In genomic region chr21:29674343-29674742, GRCh38 we compare ENCODE assay signal across 19 cellular contexts.
DNase-seq lines count a peak whose midpoint lies in the region; ATAC-seq and TF ChIP-seq lines count a peak whose summit lies in the region.
"Had no signal": no experiment of that assay in that cellular context is flagged by ENCODE, and none has a peak within 500 bp of the region (broad histone marks: within the 10 kb centered on the region; RNA-seq: fewer than 3 reads in every experiment).

No MANE protein-coding gene starts in this region.

- no peaks in the 10 kb centered on the region for H3K27me3 ChIP-seq in A673 (replicated peaks; ENCODE audit: insufficient read depth, low read depth, low read length, poor library complexity)
- H3K27me3 ChIP-seq in BLaER1 treated with 17β-estradiol and CSF1 and Interleukin-3, amounts not matched to agents 10 nM and 100 nM = no peaks in the 10 kb centered on the region
- H3K27me3 ChIP-seq in mesendoderm (ENCODE audit: insufficient read depth, low read length, poor library complexity) = no peaks in the 10 kb centered on the region

- no peaks in the 10 kb centered on the region for H3K36me3 ChIP-seq in A673 (ENCODE audit: insufficient read depth, low read length, poor library complexity, severe bottlenecking)
- no peaks in the 10 kb centered on the region for H3K36me3 ChIP-seq in BLaER1 treated with 17β-estradiol and CSF1 and Interleukin-3, amounts not matched to agents 10 nM and 100 nM
- H3K36me3 ChIP-seq in mesendoderm (ENCODE audit: control insufficient read depth, insufficient read depth, low read length) = no peaks in the 10 kb centered on the region

- TF ChIP-seq POLR2A in lower leg skin (IDR thresholded peaks at IDR 0.05) = no peak

- no peak overlapping the region for H3K23ac ChIP-seq in mesendoderm (ENCODE audit: low read length)

- ATAC-seq in GM21447 (IDR thresholded peaks at IDR 0.05; ENCODE audit: unreplicated experiment) = no peak
- ATAC-seq in GM21390 (IDR thresholded peaks at IDR 0.05; ENCODE audit: unreplicated experiment) = no peak
- ATAC-seq: GM12878, GM23338, HCT116, HepG2 had no signal

- H3K4ac ChIP-seq in mesendoderm (ENCODE audit: low read depth, low read length) = no peak overlapping the region

- no peak overlapping the region for H2BK15ac ChIP-seq in mesendoderm (replicated peaks; ENCODE audit: low read depth)

- intact Hi-C loops in A673 (cut with micrococcal nuclease; ENCODE audit: unreplicated experiment) (loop anchor here (10.0 kb wide), 1 partner anchor 170 kb away; no protein-coding TSS in a partner anchor), lower leg skin (cut with DNase I; ENCODE audit: low total_unique reads) (no loop called here)

- H3K4me3 ChIP-seq in A673 (ENCODE audit: low read depth, low read length, poor library complexity, severe bottlenecking) = no peak overlapping the region
- H3K4me3 ChIP-seq in BLaER1 treated with 17β-estradiol and CSF1 and Interleukin-3, amounts not matched to agents 10 nM and 100 nM = no peak overlapping the region
- no peak overlapping the region for H3K4me3 ChIP-seq in mesendoderm (ENCODE audit: low read length)
- H3K4me3 ChIP-seq in lower leg skin (ENCODE audit: low read depth, poor library complexity, severe bottlenecking) = no peak overlapping the region
- H3K4me3 ChIP-seq: GM12878, GM23338 had no signal

- WGBS in mesendoderm (ENCODE audit: extremely low coverage, insufficient coverage, low lambda C conversion rate) = no CpG with 5 or more reads among the region's 3 CpGs
- WGBS in lower leg skin, 2 donors = 65 to 67% methylated on average over 3 of the region's 3 CpGs

- BruUV-seq in A673 (replicated peaks; lab: Mats Ljungman, UMichigan) = no TSS peak

- H4K8ac ChIP-seq in mesendoderm (ENCODE audit: low read depth, low read length) = no peak overlapping the region

- no peak overlapping the region for H3K18ac ChIP-seq in mesendoderm (ENCODE audit: low read length)

- H3K79me2 ChIP-seq in mesendoderm (ENCODE audit: control insufficient read depth, insufficient read depth, low read length) = no peaks in the 10 kb centered on the region

- DNase-seq in A673 (ENCODE audit: low spot score) (peak; percentile 23), M059J (ENCODE audit: low read depth) (peak; percentile 7), mesendoderm (peak; percentile 37), retina (no peak), lower leg skin (ENCODE audit: low spot score in 2 of 2) (no peak)
- DNase-seq: AML-193; CD4-positive, alpha-beta memory T cell; DMS153; DMS79; GF-D8; HFFc6 had no signal

- H2AK5ac ChIP-seq in mesendoderm (ENCODE audit: low read length) = no peak overlapping the region

- peak overlapping the region in 10 of 11 experiments; percentile 2 to 44 (median 16); a peak in 7 of 22 replicates for H3K4me2 ChIP-seq in BLaER1 treated with 17β-estradiol and CSF1 and Interleukin-3, amounts not matched to agents 10 nM and 100 nM
- H3K4me2 ChIP-seq in mesendoderm (ENCODE audit: low read length) = no peak overlapping the region
- H3K4me2 ChIP-seq: KMS-11 had no signal

- no peaks in the 10 kb centered on the region for H4K20me1 ChIP-seq in BLaER1 treated with 17β-estradiol and CSF1 and Interleukin-3, amounts not matched to agents 10 nM and 100 nM

- H3K9ac ChIP-seq in BLaER1 treated with 17β-estradiol and CSF1 and Interleukin-3, amounts not matched to agents 10 nM and 100 nM = no peak overlapping the region
- H3K9ac ChIP-seq in mesendoderm (ENCODE audit: low read length) = no peak overlapping the region
- H3K9ac ChIP-seq: KMS-11 had no signal

- no peak for TF ChIP-seq CTCF in A673 (conservative IDR thresholded peaks at IDR 0.05; ENCODE audit: low read depth, low read length)
- no peak for TF ChIP-seq CTCF in lower leg skin (IDR thresholded peaks at IDR 0.05)

- no peak overlapping the region for H2BK120ac ChIP-seq in mesendoderm (ENCODE audit: low read depth, low read length)

- H3K4me1 ChIP-seq in A673 (ENCODE audit: insufficient read depth, low read length, poor library complexity, severe bottlenecking) (peaks cover 39% of the 10 kb centered on the region), mesendoderm (ENCODE audit: control insufficient read depth, low read depth, low read length) (no peaks in the 10 kb centered on the region)
- peaks cover 4 to 13% (median 7%) of the 10 kb centered on the region in 10 experiments; a peak in 15 of 20 replicates for H3K4me1 ChIP-seq in BLaER1 treated with 17β-estradiol and CSF1 and Interleukin-3, amounts not matched to agents 10 nM and 100 nM

- H3K27ac ChIP-seq in A673 (ENCODE audit: low read depth, low read length, poor library complexity, severe bottlenecking) (no peak overlapping the region), mesendoderm (ENCODE audit: low read depth, low read length) (no peak overlapping the region)
- no peak overlapping the region for H3K27ac ChIP-seq in BLaER1 treated with 17β-estradiol and CSF1 and Interleukin-3, amounts not matched to agents 10 nM and 100 nM
- H3K27ac ChIP-seq: KMS-11 had no signal

- no peak overlapping the region for H2BK5ac ChIP-seq in mesendoderm (ENCODE audit: low read length)

- H4K5ac ChIP-seq in mesendoderm (ENCODE audit: low read length) = no peak overlapping the region

- CTCF ChIA-PET in A673 (lab: Charles Lee) = interaction anchor here (0.6 kb wide), 1 partner anchor 49 kb away, joined by 3 read pairs; no protein-coding TSS in a partner anchor

- no peaks in the 10 kb centered on the region for H3K9me3 ChIP-seq in A673 (ENCODE audit: low read depth, low read length, poor library complexity, severe bottlenecking)
- 0 out of 22 replicates have a peak, but pooled peaks cover 0 to 4% (median 0%) of the 10 kb centered on the region in 11 experiments for H3K9me3 ChIP-seq in BLaER1 treated with 17β-estradiol and CSF1 and Interleukin-3, amounts not matched to agents 10 nM and 100 nM (replicated peaks in 1 of 11)

- no peak overlapping the region for H3K56ac ChIP-seq in mesendoderm (ENCODE audit: low read length)

- POLR2A ChIA-PET in A673 (lab: Charles Lee; ENCODE audit: low non-redundant PET) = no interaction called here

- H3K79me1 ChIP-seq in mesendoderm (ENCODE audit: low read length) = no peaks in the 10 kb centered on the region

Comparison
In these comparisons a context has a peak if more than half of its experiments do, and no peak if none do; other contexts are left out.
1. DNase-seq: peak in A673 (single experiment), M059J (single experiment) and mesendoderm (single experiment); none in retina (single experiment) and lower leg skin (0 of 2).